Comparison of ENCODE assay signal across 10 cellular contexts in genomic region chr15:101489236-101489632, GRCh38. TPM values are rescaled to one million over a fixed set of nuclear protein-coding genes. Genes with fewer than 3 reads are reported as not detected.
DNase-seq lines count a peak whose midpoint lies in the region; ATAC-seq, FAIRE-seq and TF ChIP-seq lines count a peak whose summit lies in the region.
"Had no signal": no experiment of that assay in that cellular context is flagged by ENCODE, and none has a peak within 500 bp of the region (broad histone marks: within the 10 kb centered on the region; RNA-seq: fewer than 3 reads in every experiment).

No MANE protein-coding gene starts in this region.

- H3K36me3 ChIP-seq in CD8-positive, alpha-beta T cell (ENCODE audit: insufficient read depth, low read length): no peaks in the 10 kb centered on the region
- no peaks in the 10 kb centered on the region for H3K36me3 ChIP-seq in kidney (ENCODE audit: control insufficient read depth in 1 of 2, insufficient read depth in 2 of 2, low read length in 2 of 2)

- DNase-seq in NCI-H345 (lab: John Stamatoyannopoulos, UW): peak; percentile 32
- DNase-seq in NCI-H345 treated with DMSO at 0.1 percent for 48 hours (lab: John Stamatoyannopoulos, UW; ENCODE audit: unreplicated experiment): no peak
- DNase-seq in NCI-H69 (lab: John Stamatoyannopoulos, UW): peak; percentile 67
- no peak for DNase-seq in fibroblast of the aortic adventitia (ENCODE audit: low read depth)
- DNase-seq in CD8-positive, alpha-beta T cell: no peak
- no peak for DNase-seq in kidney

- no peaks in the 10 kb centered on the region for H3K9me3 ChIP-seq in CD8-positive, alpha-beta T cell (ENCODE audit: low read length)
- no peaks in the 10 kb centered on the region for H3K9me3 ChIP-seq in kidney (ENCODE audit: control insufficient read depth in 1 of 2, low read length in 2 of 2)

- H3K27me3 ChIP-seq in CD8-positive, alpha-beta T cell (ENCODE audit: insufficient read depth, low read length): peaks cover 9% of the 10 kb centered on the region

- H3K4me1 ChIP-seq in CD8-positive, alpha-beta T cell (ENCODE audit: insufficient read depth, low read length): no peaks in the 10 kb centered on the region
- H3K4me1 ChIP-seq in kidney (ENCODE audit: control insufficient read depth in 1 of 2, insufficient read depth in 1 of 2, low read depth in 1 of 2, low read length in 2 of 2): no peaks in the 10 kb centered on the region

- peaks cover 4% of the 10 kb centered on the region for H3K4me1 Mint-ChIP-seq in CD8-positive, alpha-beta T cell (ENCODE audit: low read depth)

- CTCF ChIA-PET in CD8-positive, alpha-beta T cell (lab: Charles Lee): no interaction called here

- no peak for TF ChIP-seq CTCF in fibroblast of the aortic adventitia (IDR thresholded peaks at IDR 0.05; ENCODE audit: insufficient read depth, low read length)
- no peak for TF ChIP-seq CTCF in CD8-positive, alpha-beta T cell (IDR thresholded peaks at IDR 0.05)
- no peak for TF ChIP-seq CTCF in kidney (IDR thresholded peaks at IDR 0.05; ENCODE audit: borderline replicate concordance, extremely low read depth, insufficient read depth)

- no peak overlapping the region for H3K4me3 Mint-ChIP-seq in CD8-positive, alpha-beta T cell
- H3K4me3 Mint-ChIP-seq: CD4-positive, CD25-positive, alpha-beta regulatory T cell; IgD-negative memory B cell had no signal

- H3K9me3 Mint-ChIP-seq in CD8-positive, alpha-beta T cell: no peaks in the 10 kb centered on the region
- H3K9me3 Mint-ChIP-seq: CD4-positive, CD25-positive, alpha-beta regulatory T cell had no signal

- no peaks in the 10 kb centered on the region for H3K36me3 Mint-ChIP-seq in CD8-positive, alpha-beta T cell
- H3K36me3 Mint-ChIP-seq: CD4-positive, CD25-positive, alpha-beta regulatory T cell; IgD-negative memory B cell had no signal

- no peak for ATAC-seq in HG03097 (IDR thresholded peaks at IDR 0.05; ENCODE audit: low FRiP score, unreplicated experiment)
- ATAC-seq in CD8-positive, alpha-beta T cell: no peak

- no peak overlapping the region for H3K27ac Mint-ChIP-seq in CD8-positive, alpha-beta T cell
- H3K27ac Mint-ChIP-seq: CD4-positive, CD25-positive, alpha-beta regulatory T cell; IgD-negative memory B cell had no signal

- no peak for FAIRE-seq in kidney (lab: Jason Lieb, UNC)

- no peak overlapping the region for H3K27ac ChIP-seq in skin epidermis
- H3K27ac ChIP-seq in CD8-positive, alpha-beta T cell (ENCODE audit: low read depth, low read length): no peak overlapping the region
- no peak overlapping the region for H3K27ac ChIP-seq in kidney (ENCODE audit: low read depth in 2 of 2, low read length in 2 of 2)

- POLR2A ChIA-PET in CD8-positive, alpha-beta T cell (lab: Charles Lee): no interaction called here

- peak overlapping the region; percentile 9 for H3K4me3 ChIP-seq in fibroblast of the aortic adventitia (ENCODE audit: low read depth, low read length)
- H3K4me3 ChIP-seq in skin epidermis: peak overlapping the region in 4 of 7 experiments; percentile 18 to 34 (median 26)
- H3K4me3 ChIP-seq in CD8-positive, alpha-beta T cell (ENCODE audit: low read depth, low read length): no peak overlapping the region
- H3K4me3 ChIP-seq in kidney (ENCODE audit: low read length in 2 of 2): no peak overlapping the region

- H3K27me3 Mint-ChIP-seq in CD8-positive, alpha-beta T cell (ENCODE audit: low read depth): peaks cover 41% of the 10 kb centered on the region

- intact Hi-C loops in CD8-positive, alpha-beta T cell (cut with DNase I, micrococcal nuclease): no loop called here
- intact Hi-C loops in kidney (cut with DNase I): no loop called here

- H3K9ac ChIP-seq in kidney (ENCODE audit: low read length in 2 of 2): no peak overlapping the region

RNA-seq across cellular contexts. Expression of gene PCSK6, which starts 0.3 kb away (rescaled TPM):
- 0.81 TPM in 1 of 2 replicates, not detected in the other for total RNA-seq in fibroblast of the aortic adventitia (ENCODE audit: low replicate concordance)
- total RNA-seq in CD8-positive, alpha-beta T cell: 1 to 10 TPM in 1 of 2 experiments, under 1 TPM in 1; 0.84 to 2.6 TPM
- total RNA-seq in kidney: 7.3 TPM
- 3.8 TPM for polyA plus RNA-seq in kidney (ENCODE audit: insufficient read depth, low read depth, low replicate concordance)

Comparison
In these comparisons a context has a peak if more than half of its experiments do, and no peak if none do; other contexts are left out.
1. DNase-seq: peak in NCI-H345 (single experiment) and NCI-H69 (single experiment); none in NCI-H345 treated with DMSO at 0.1 percent for 48 hours (single experiment), fibroblast of the aortic adventitia (single experiment), CD8-positive, alpha-beta T cell (0 of 7) and kidney (single experiment).
2. H3K4me3 ChIP-seq: peak in fibroblast of the aortic adventitia (single experiment) and skin epidermis (4 of 7); none in CD8-positive, alpha-beta T cell (single experiment) and kidney (0 of 2).